Comparison of ENCODE assay signal across 14 cellular contexts in genomic region chr13:42685762-42686560, GRCh38.
A peak's percentile ranks its signal among the peaks of the same experiment; 100 is the strongest.
DNase-seq lines count a peak whose midpoint lies in the region; ATAC-seq and TF ChIP-seq lines count a peak whose summit lies in the region.
"Had no signal": no experiment of that assay in that cellular context is flagged by ENCODE, and none has a peak within 500 bp of the region (broad histone marks: within the 10 kb centered on the region; RNA-seq: fewer than 3 reads in every experiment).

No MANE protein-coding gene starts in this region.

- H3K4me3 ChIP-seq in heart left ventricle (no peak overlapping the region), IMR-90 (ENCODE audit: insufficient read depth, low read depth, low read length) (no peak overlapping the region), choroid plexus epithelial cell (ENCODE audit: low read depth, low read length) (no peak overlapping the region)

- no peak overlapping the region for H4K8ac ChIP-seq in IMR-90 (ENCODE audit: low read depth in 2 of 2, low read length in 2 of 2)

- H3K36me3 ChIP-seq in heart left ventricle (no peaks in the 10 kb centered on the region), IMR-90 (ENCODE audit: control insufficient read depth, insufficient read depth, low read length) (no peaks in the 10 kb centered on the region)

- H3K23ac ChIP-seq in IMR-90 (ENCODE audit: low read depth, low read length) = no peak overlapping the region

- in situ Hi-C loops in IMR-90 (cut with MboI; ENCODE audit: low sequenced_read_pairs) = no loop called here

- no peak overlapping the region for H2BK20ac ChIP-seq in IMR-90 (ENCODE audit: low read depth, low read length)

- H3K14ac ChIP-seq in IMR-90 (replicated peaks; ENCODE audit: low read depth, low read length) = no peak overlapping the region

- H3K27me3 Mint-ChIP-seq in T-helper 2 cell treated with Interferon-gamma antibody and Interleukin-4, amounts not matched to agents 5 μg/mL and 100 μg/mL, for 36 hours (ENCODE audit: low read depth) = peaks cover 23% of the 10 kb centered on the region

- no peak overlapping the region for H4K5ac ChIP-seq in IMR-90 (ENCODE audit: low read depth, low read length)

- TF ChIP-seq CTCF in heart left ventricle (IDR thresholded peaks at IDR 0.05) (no peak), IMR-90 (conservative IDR thresholded peaks at IDR 0.05; ENCODE audit: low read depth, low read length) (no peak), choroid plexus epithelial cell (conservative IDR thresholded peaks at IDR 0.05; ENCODE audit: low read depth, low read length) (no peak)

- H2AK5ac ChIP-seq in IMR-90 (ENCODE audit: low read depth, low read length) = no peak overlapping the region

- TF ChIP-seq POLR2A in heart left ventricle (IDR thresholded peaks at IDR 0.05) (no peak), IMR-90 (IDR thresholded peaks at IDR 0.05; ENCODE audit: low read depth, low read length) (no peak)

- H2BK15ac ChIP-seq in IMR-90 (ENCODE audit: low read depth, low read length) = no peak overlapping the region

- no peak overlapping the region for H3K9ac ChIP-seq in IMR-90 (ENCODE audit: low read depth, low read length)

- no peak overlapping the region for H3K4me3 Mint-ChIP-seq in T-helper 2 cell treated with Interferon-gamma antibody and Interleukin-4, amounts not matched to agents 5 μg/mL and 100 μg/mL, for 36 hours
- H3K4me3 Mint-ChIP-seq: B cell; CD4-positive, alpha-beta T cell; H9 had no signal

- no peaks in the 10 kb centered on the region for H4K20me1 ChIP-seq in IMR-90 (ENCODE audit: insufficient read depth, low read length)

- TF ChIP-seq RAD21 in IMR-90 (IDR thresholded peaks at IDR 0.05; ENCODE audit: low read length) = no peak

- no peaks in the 10 kb centered on the region for H3K36me3 Mint-ChIP-seq in T-helper 2 cell treated with Interferon-gamma antibody and Interleukin-4, amounts not matched to agents 5 μg/mL and 100 μg/mL, for 36 hours (ENCODE audit: low read depth)

- no peak overlapping the region for H2BK120ac ChIP-seq in IMR-90 (ENCODE audit: low read depth, low read length)

- no peak overlapping the region for H3K4ac ChIP-seq in IMR-90 (ENCODE audit: low read depth, low read length)

- H3K27me3 ChIP-seq in heart left ventricle = no peaks in the 10 kb centered on the region
- peaks cover 9% of the 10 kb centered on the region for H3K27me3 ChIP-seq in IMR-90 (ENCODE audit: control insufficient read depth, insufficient read depth, low read length)

- dilution Hi-C loops in IMR-90 (cut with HindIII; ENCODE audit: low sequenced_read_pairs, unreplicated experiment) = no loop called here

- H3K56ac ChIP-seq in IMR-90 (ENCODE audit: extremely low read depth, insufficient read depth, low read length) = no peak overlapping the region

- no TSS peak for BruUV-seq in IMR-90 (replicated peaks; lab: Mats Ljungman, UMichigan)

- no peak overlapping the region for H2AFZ ChIP-seq in IMR-90 (replicated peaks; ENCODE audit: low read length, poor library complexity)

- H3K4me1 ChIP-seq in heart left ventricle = peaks cover 0 to 6% (median 0%) of the 10 kb centered on the region in 12 donors
- H3K4me1 ChIP-seq in IMR-90 (ENCODE audit: control insufficient read depth, insufficient read depth, low read length) = no peaks in the 10 kb centered on the region

- CTCF ChIA-PET in IMR-90 (lab: Yijun Ruan, JAX) = no interaction called here

- no peak for DNase-seq in left cardiac atrium
- no peak for DNase-seq in heart left ventricle
- no peak for DNase-seq in IMR-90
- DNase-seq in choroid plexus epithelial cell (ENCODE audit: low read depth) = peak; percentile 33
- peak; percentile 27 for DNase-seq in iris pigment epithelial cell (ENCODE audit: low read depth)
- DNase-seq in T-helper 2 cell treated with Interferon-gamma antibody and Interleukin-4, amounts not matched to agents 5 μg/mL and 100 μg/mL, for 36 hours (ENCODE audit: low spot score) = no peak
- no peak for DNase-seq in ureter (ENCODE audit: low spot score)
- DNase-seq: C1 segment of cervical spinal cord; CD4-positive, alpha-beta T cell; DMS79; GOT3; H9 had no signal

- intact Hi-C loops in left cardiac atrium (cut with DNase I) (no loop called here), heart left ventricle (cut with DNase I) (no loop called here), IMR-90 (cut with micrococcal nuclease) (no loop called here)

- ATAC-seq in left cardiac atrium (peak; percentile 30 to 87), heart left ventricle (no peak), IMR-90 (ENCODE audit: low read depth) (no peak), HG03108 (IDR thresholded peaks at IDR 0.05; ENCODE audit: unreplicated experiment) (no peak)

- POLR2A ChIA-PET in IMR-90 (lab: Charles Lee; ENCODE audit: unreplicated experiment) = no interaction called here

- H2AK9ac ChIP-seq in IMR-90 (replicated peaks; ENCODE audit: low read depth, low read length, poor library complexity) = no peak overlapping the region

- no peak overlapping the region for H2BK5ac ChIP-seq in IMR-90 (ENCODE audit: low read depth, low read length, poor library complexity, severe bottlenecking)

- no peak overlapping the region for H4K91ac ChIP-seq in IMR-90 (ENCODE audit: insufficient read depth, low read depth, low read length)

- H3K27ac ChIP-seq in heart left ventricle = no peak overlapping the region
- H3K27ac ChIP-seq in IMR-90 (ENCODE audit: insufficient read depth, low read length) = no peak overlapping the region

- no peaks in the 10 kb centered on the region for H3K9me3 Mint-ChIP-seq in T-helper 2 cell treated with Interferon-gamma antibody and Interleukin-4, amounts not matched to agents 5 μg/mL and 100 μg/mL, for 36 hours
- H3K9me3 Mint-ChIP-seq: CD4-positive, alpha-beta T cell; H9 had no signal

- no peak overlapping the region for H3K27ac Mint-ChIP-seq in T-helper 2 cell treated with Interferon-gamma antibody and Interleukin-4, amounts not matched to agents 5 μg/mL and 100 μg/mL, for 36 hours
- H3K27ac Mint-ChIP-seq: B cell; CD4-positive, alpha-beta T cell; H9 had no signal

- H3K9me3 ChIP-seq in heart left ventricle (peaks cover 0 to 9% (median 0%) of the 10 kb centered on the region in 12 donors), IMR-90 (ENCODE audit: control insufficient read depth, insufficient read depth, low read length) (no peaks in the 10 kb centered on the region)

- WGBS in heart left ventricle, 4 donors = 69 to 71% (median 69%) methylated on average over 4 of the region's 4 CpGs
- no CpG with 5 or more reads among the region's 4 CpGs for WGBS in IMR-90 (ENCODE audit: extremely low coverage in 2 of 2, insufficient read length in 1 of 2), 2 experiments

- H3K79me1 ChIP-seq in IMR-90 (ENCODE audit: low read depth in 1 of 2, low read length in 2 of 2) = no peaks in the 10 kb centered on the region

- no peak overlapping the region for H3K18ac ChIP-seq in IMR-90 (ENCODE audit: low read depth, low read length)

- no peaks in the 10 kb centered on the region for H3K9me1 ChIP-seq in IMR-90 (ENCODE audit: insufficient read depth, low read length)

- no peaks in the 10 kb centered on the region for H3K4me1 Mint-ChIP-seq in T-helper 2 cell treated with Interferon-gamma antibody and Interleukin-4, amounts not matched to agents 5 μg/mL and 100 μg/mL, for 36 hours (ENCODE audit: low read depth)
- H3K4me1 Mint-ChIP-seq: B cell, H9 had no signal

- H3K4me2 ChIP-seq in IMR-90 (ENCODE audit: low read depth, low read length) = no peak overlapping the region

TF ChIP-seq in IMR-90, 13 proteins besides CTCF, POLR2A, EP300 and RAD21:
- TF ChIP-seq MAZ (IDR thresholded peaks at IDR 0.05; ENCODE audit: borderline replicate concordance, low read depth, low read length) = no peak
- TF ChIP-seq USF2 (IDR thresholded peaks at IDR 0.05; ENCODE audit: low read depth, low read length) = no peak
- TF ChIP-seq FOS (IDR thresholded peaks at IDR 0.05; ENCODE audit: low read depth, low read length) = no peak
- TF ChIP-seq MAFK (IDR thresholded peaks at IDR 0.05; ENCODE audit: low read depth, low read length) = peak; percentile 23; the same call in 1 of the 2 replicates

Comparison
In these comparisons a context has a peak if more than half of its experiments do, and no peak if none do; other contexts are left out.
1. ATAC-seq: peak in left cardiac atrium (2 of 2); none in heart left ventricle (0 of 4), IMR-90 (single experiment) and HG03108 (single experiment).
2. DNase-seq: peak in choroid plexus epithelial cell (single experiment) and iris pigment epithelial cell (single experiment); none in left cardiac atrium (single experiment), heart left ventricle (0 of 5), IMR-90 (single experiment), T-helper 2 cell treated with Interferon-gamma antibody and Interleukin-4, amounts not matched to agents 5 μg/mL and 100 μg/mL, for 36 hours (single experiment) and ureter (single experiment).